Comparison of ENCODE assay signal across 1 cellular context in genomic region chr1:1085171-1085841, GRCh38.
TF ChIP-seq lines count a peak whose summit lies in the region.

No MANE protein-coding gene starts in this region.

TF ChIP-seq in H1, 55 proteins besides CTCF, POLR2A, EP300 and RAD21:
- TF ChIP-seq EZH2 (IDR thresholded peaks at IDR 0.05; ENCODE audit: low read depth, low read length, severe bottlenecking) (no peak), ZNF274 (IDR thresholded peaks at IDR 0.05; ENCODE audit: borderline replicate concordance, extremely low read depth, low read length) (no peak), NANOG (IDR thresholded peaks at IDR 0.05; ENCODE audit: insufficient read depth, low read depth, low read length, poor library complexity, severe bottlenecking) (no peak), SP2 (IDR thresholded peaks at IDR 0.05; ENCODE audit: low read length) (no peak), BRCA1 (IDR thresholded peaks at IDR 0.05; ENCODE audit: low read depth, low read length) (no peak), SIN3A (conservative IDR thresholded peaks at IDR 0.05 in 1 of 2, IDR thresholded peaks at IDR 0.05 in 1 of 2; ENCODE audit: low read depth in 1 of 2, low read length in 2 of 2) (no peak), JUND (IDR thresholded peaks at IDR 0.05; ENCODE audit: low read length) (no peak), SP4 (IDR thresholded peaks at IDR 0.05; ENCODE audit: low read length) (no peak), TBP (IDR thresholded peaks at IDR 0.05; ENCODE audit: low read depth, low read length) (no peak), GABPA (IDR thresholded peaks at IDR 0.05; ENCODE audit: borderline replicate concordance, insufficient read depth, low read length) (no peak), CTBP2 (IDR thresholded peaks at IDR 0.05; ENCODE audit: borderline replicate concordance, insufficient read depth, insufficient read length, low read length) (no peak), YY1 (IDR thresholded peaks at IDR 0.05; ENCODE audit: low read depth, low read length) (no peak)
